Comparison of ENCODE assay signal across 25 cellular contexts in the genomic region with DNA sequence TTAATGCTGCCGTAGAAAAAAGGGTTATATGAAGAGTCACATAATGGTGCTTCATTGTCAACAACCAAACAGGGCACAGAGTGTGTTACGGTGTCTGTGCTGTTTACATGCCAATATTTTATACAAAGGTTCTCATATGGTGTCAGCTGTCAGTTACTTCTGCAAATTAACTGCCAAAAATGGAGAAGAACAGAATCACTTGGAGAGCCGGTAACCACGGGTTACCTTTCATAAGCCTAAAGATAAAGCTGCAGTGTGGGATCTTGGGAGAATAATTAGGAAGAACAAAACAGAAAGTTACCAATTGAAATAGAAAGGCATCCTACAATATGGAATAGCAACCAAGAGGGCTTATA.
DNase-seq lines count a peak whose midpoint lies in the region; ATAC-seq and TF ChIP-seq lines count a peak whose summit lies in the region.
"Had no signal": no experiment of that assay in that cellular context is flagged by ENCODE, and none has a peak within 500 bp of the region (broad histone marks: within the 10 kb centered on the region; RNA-seq: fewer than 3 reads in every experiment).

No MANE protein-coding gene starts in this region.

- no peaks in the 10 kb centered on the region for H3K4me1 Mint-ChIP-seq in CD8-positive, alpha-beta memory T cell

- H3K27me3 ChIP-seq in HL-60 (ENCODE audit: insufficient read depth, poor library complexity, severe bottlenecking) (no peaks in the 10 kb centered on the region), neural cell (ENCODE audit: insufficient read depth, low read depth, low read length) (no peaks in the 10 kb centered on the region)
- H3K27me3 ChIP-seq in CD8-positive, alpha-beta memory T cell (ENCODE audit: insufficient read depth, low read length, poor library complexity, severe bottlenecking): no peaks in the 10 kb centered on the region
- H3K27me3 ChIP-seq: gastroesophageal sphincter, stomach, tibial artery had no signal

- no peaks in the 10 kb centered on the region for H3K9me3 Mint-ChIP-seq in CD8-positive, alpha-beta memory T cell

- no peak overlapping the region for H3K4me3 Mint-ChIP-seq in CD8-positive, alpha-beta memory T cell

- H3K36me3 ChIP-seq in neural cell (ENCODE audit: insufficient read depth, low read length): no peaks in the 10 kb centered on the region
- H3K36me3 ChIP-seq in CD8-positive, alpha-beta memory T cell (ENCODE audit: insufficient read depth, low read length): no peaks in the 10 kb centered on the region

- no peak for ATAC-seq in stimulated activated naive CD8-positive, alpha-beta T cell treated with anti-CD3 and anti-CD28 coated beads, Interleukin-15, Interleukin-2, amounts not matched to agents 100 U/mL and 50 U/mL, for 24 hours
- no peak for ATAC-seq in HG02884 (IDR thresholded peaks at IDR 0.05; ENCODE audit: unreplicated experiment)
- ATAC-seq: gastroesophageal sphincter, left lobe of liver, SK-N-SH treated with all-trans-retinoic acid at 6 μM for 48 hours had no signal

- no peaks in the 10 kb centered on the region for H3K36me3 Mint-ChIP-seq in CD8-positive, alpha-beta memory T cell

- no peaks in the 10 kb centered on the region for H3K4me1 ChIP-seq in CD8-positive, alpha-beta memory T cell (ENCODE audit: insufficient read depth, low read length)
- H3K4me1 ChIP-seq: tibial artery had no signal

- no peaks in the 10 kb centered on the region for H3K9me2 ChIP-seq in neural cell (ENCODE audit: insufficient read depth, low read length)

- DNase-seq in NCI-H2107 treated with DMSO at 0.1 percent for 48 hours (lab: John Stamatoyannopoulos, UW; ENCODE audit: unreplicated experiment): peak; percentile 12
- no peak for DNase-seq in NCI-H2107 (lab: John Stamatoyannopoulos, UW)
- DNase-seq in HL-60 (ENCODE audit: low read depth in 1 of 2, low spot score in 1 of 2): peak in 1 of 2 experiments; percentile 53
- DNase-seq in NCI-H526 treated with DMSO at 0.1 percent for 48 hours (lab: John Stamatoyannopoulos, UW): peak; percentile 50
- DNase-seq in CD8-positive, alpha-beta memory T cell: no peak
- DNase-seq in stimulated activated naive CD8-positive, alpha-beta T cell treated with anti-CD3 and anti-CD28 coated beads, Interleukin-15, Interleukin-2, amounts not matched to agents 100 U/mL and 50 U/mL, for 24 hours: no peak
- DNase-seq: activated CD4-positive, alpha-beta T cell treated with anti-CD3 and anti-CD28 coated beads for 4 hours; activated T-cell treated with anti-CD3 and anti-CD28 coated beads for 4 hours; DMS153; GOT3; mesenchymal stem cell; NCI-H1417 treated with DMSO at 0.1 percent for 48 hours; NCI-H2081 treated with DMSO at 0.1 percent for 48 hours; NCI-H510A treated with DMSO at 0.1 percent for 48 hours; small intestine; stimulated activated CD4-positive, alpha-beta T cell treated with anti-CD3 and anti-CD28 coated beads, Interleukin-1b, Interleukin-23, amount 100 ng/mL, for 48 hours; stimulated activated CD8-positive, alpha-beta memory T cell treated with anti-CD3 and anti-CD28 coated beads, Interleukin-4, amount 100 ng/mL, for 48 hours; stomach; T-helper 2 cell; tibial artery had no signal

- no peak overlapping the region for H3K9ac ChIP-seq in neural cell (ENCODE audit: low read length)

- no peak overlapping the region for H3K4me3 ChIP-seq in HL-60 (replicated peaks; ENCODE audit: insufficient read depth, low read length)
- H3K4me3 ChIP-seq in neural cell (ENCODE audit: low read length): peak overlapping the region; percentile 33
- H3K4me3 ChIP-seq in CD8-positive, alpha-beta memory T cell (ENCODE audit: low read length): no peak overlapping the region
- H3K4me3 ChIP-seq: gastroesophageal sphincter, stomach, tibial artery had no signal

- no peak for TF ChIP-seq CTCF in HL-60 (IDR thresholded peaks at IDR 0.05; ENCODE audit: insufficient read depth, low read length)
- no peak for TF ChIP-seq CTCF in neural cell (IDR thresholded peaks at IDR 0.05; ENCODE audit: poor library complexity, severe bottlenecking)

- POLR2A ChIA-PET in CD8-positive, alpha-beta memory T cell (lab: Charles Lee): no interaction called here

- peaks cover 0 to 2% of the 10 kb centered on the region in 2 donors for H3K27me3 Mint-ChIP-seq in CD8-positive, alpha-beta memory T cell

- CTCF ChIA-PET in CD8-positive, alpha-beta memory T cell (lab: Charles Lee): no interaction called here

- no peak overlapping the region for H2AFZ ChIP-seq in neural cell (ENCODE audit: low read depth, low read length)

- H3K9me3 ChIP-seq in neural cell (ENCODE audit: low read length): no peaks in the 10 kb centered on the region
- no peaks in the 10 kb centered on the region for H3K9me3 ChIP-seq in CD8-positive, alpha-beta memory T cell (ENCODE audit: low read length)
- H3K9me3 ChIP-seq: gastroesophageal sphincter, stomach, tibial artery had no signal

- no peaks in the 10 kb centered on the region for H3K79me2 ChIP-seq in neural cell (replicated peaks; ENCODE audit: insufficient read depth, low read length)

- H3F3A ChIP-seq in neural cell (ENCODE audit: insufficient read depth, low read length, poor library complexity, severe bottlenecking): no peaks in the 10 kb centered on the region

- no peaks in the 10 kb centered on the region for H4K20me1 ChIP-seq in neural cell (ENCODE audit: insufficient read depth)

- TF ChIP-seq RAD21 in neural cell (conservative IDR thresholded peaks at IDR 0.05): no peak

- H3K4me2 ChIP-seq in neural cell (ENCODE audit: low read length): peak overlapping the region; percentile 12

- peak; percentile 81 for TF ChIP-seq EP300 in neural cell (conservative IDR thresholded peaks at IDR 0.05; ENCODE audit: poor library complexity, severe bottlenecking)

- H3K27ac ChIP-seq in HL-60 (replicated peaks): peak overlapping the region; percentile 46
- no peak overlapping the region for H3K27ac ChIP-seq in neural cell (ENCODE audit: low read length)
- no peak overlapping the region for H3K27ac ChIP-seq in CD8-positive, alpha-beta memory T cell (ENCODE audit: low read depth, low read length)
- H3K27ac ChIP-seq: gastroesophageal sphincter, stomach, tibial artery had no signal

- H3K27ac Mint-ChIP-seq in CD8-positive, alpha-beta memory T cell: no peak overlapping the region

TF ChIP-seq in neural cell, 6 proteins besides CTCF, POLR2A, EP300 and RAD21:
- TF ChIP-seq SMC3 (conservative IDR thresholded peaks at IDR 0.05; ENCODE audit: poor library complexity) (no peak), MXI1 (conservative IDR thresholded peaks at IDR 0.05; ENCODE audit: poor library complexity, severe bottlenecking) (no peak), EZH2 (IDR thresholded peaks at IDR 0.05; ENCODE audit: borderline replicate concordance, insufficient read depth, low read length, poor library complexity, severe bottlenecking) (no peak), POLR2AphosphoS5 (IDR thresholded peaks at IDR 0.05) (peak; percentile 77), TAF1 (IDR thresholded peaks at IDR 0.05; ENCODE audit: low read depth) (no peak)
- TF ChIP-seq, protein P1, sequence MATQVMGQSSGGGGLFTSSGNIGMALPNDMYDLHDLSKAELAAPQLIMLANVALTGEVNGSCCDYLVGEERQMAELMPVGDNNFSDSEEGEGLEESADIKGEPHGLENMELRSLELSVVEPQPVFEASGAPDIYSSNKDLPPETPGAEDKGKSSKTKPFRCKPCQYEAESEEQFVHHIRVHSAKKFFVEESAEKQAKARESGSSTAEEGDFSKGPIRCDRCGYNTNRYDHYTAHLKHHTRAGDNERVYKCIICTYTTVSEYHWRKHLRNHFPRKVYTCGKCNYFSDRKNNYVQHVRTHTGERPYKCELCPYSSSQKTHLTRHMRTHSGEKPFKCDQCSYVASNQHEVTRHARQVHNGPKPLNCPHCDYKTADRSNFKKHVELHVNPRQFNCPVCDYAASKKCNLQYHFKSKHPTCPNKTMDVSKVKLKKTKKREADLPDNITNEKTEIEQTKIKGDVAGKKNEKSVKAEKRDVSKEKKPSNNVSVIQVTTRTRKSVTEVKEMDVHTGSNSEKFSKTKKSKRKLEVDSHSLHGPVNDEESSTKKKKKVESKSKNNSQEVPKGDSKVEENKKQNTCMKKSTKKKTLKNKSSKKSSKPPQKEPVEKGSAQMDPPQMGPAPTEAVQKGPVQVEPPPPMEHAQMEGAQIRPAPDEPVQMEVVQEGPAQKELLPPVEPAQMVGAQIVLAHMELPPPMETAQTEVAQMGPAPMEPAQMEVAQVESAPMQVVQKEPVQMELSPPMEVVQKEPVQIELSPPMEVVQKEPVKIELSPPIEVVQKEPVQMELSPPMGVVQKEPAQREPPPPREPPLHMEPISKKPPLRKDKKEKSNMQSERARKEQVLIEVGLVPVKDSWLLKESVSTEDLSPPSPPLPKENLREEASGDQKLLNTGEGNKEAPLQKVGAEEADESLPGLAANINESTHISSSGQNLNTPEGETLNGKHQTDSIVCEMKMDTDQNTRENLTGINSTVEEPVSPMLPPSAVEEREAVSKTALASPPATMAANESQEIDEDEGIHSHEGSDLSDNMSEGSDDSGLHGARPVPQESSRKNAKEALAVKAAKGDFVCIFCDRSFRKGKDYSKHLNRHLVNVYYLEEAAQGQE (IDR thresholded peaks at IDR 0.05; ENCODE audit: borderline replicate concordance): peak; percentile 36

Comparison
In these comparisons a context has a peak if more than half of its experiments do, and no peak if none do; other contexts are left out.
1. DNase-seq: peak in NCI-H2107 treated with DMSO at 0.1 percent for 48 hours (single experiment) and NCI-H526 treated with DMSO at 0.1 percent for 48 hours (single experiment); none in NCI-H2107 (single experiment), CD8-positive, alpha-beta memory T cell (0 of 5) and stimulated activated naive CD8-positive, alpha-beta T cell treated with anti-CD3 and anti-CD28 coated beads, Interleukin-15, Interleukin-2, amounts not matched to agents 100 U/mL and 50 U/mL, for 24 hours (single experiment).